Comparison of ENCODE assay signal across 13 cellular contexts in genomic region chr15:45442497-45443135, GRCh38.
DNase-seq lines count a peak whose midpoint lies in the region; TF ChIP-seq lines count a peak whose summit lies in the region.
"Had no signal": no experiment of that assay in that cellular context is flagged by ENCODE, and none has a peak within 500 bp of the region (broad histone marks: within the 10 kb centered on the region; RNA-seq: fewer than 3 reads in every experiment).

No MANE protein-coding gene starts in this region.

- intact Hi-C loops in spleen (cut with DNase I; ENCODE audit: low total_unique reads): no loop called here
- intact Hi-C loops in head of caudate nucleus (cut with DNase I): no loop called here

- DNase-seq in H7 (peak; percentile 51), fibroblast of the aortic adventitia (ENCODE audit: low read depth) (peak; percentile 81), spleen (peak; percentile 3), germinal center (ENCODE audit: low spot score) (no peak), head of caudate nucleus (no peak), HuH-7.5 (ENCODE audit: low spot score) (no peak)
- DNase-seq: activated CD4-positive, alpha-beta T cell treated with anti-CD3 and anti-CD28 coated beads for 36 hours; cerebellar nuclear complex; naive thymus-derived CD8-positive, alpha-beta T cell; NCI-H1694 treated with DMSO at 0.1 percent for 48 hours; NK-92 treated with Interleukin-12 subunit alpha and Interleukin-12 subunit beta, amount 100 ng/mL, for 24 hours had no signal

- TF ChIP-seq POLR2A in spleen (IDR thresholded peaks at IDR 0.05): no peak

- 80 to 91% (median 85%) methylated on average over 4 to 5 of the region's 5 CpGs for WGBS in spleen, 5 donors

- H3K27ac ChIP-seq in VCaP (peak overlapping the region; percentile 63), spleen (no peak overlapping the region)
- H3K27ac ChIP-seq: tibial nerve had no signal

- H3K36me3 ChIP-seq in H7 (replicated peaks; ENCODE audit: control insufficient read depth, insufficient read depth, low read length): no peaks in the 10 kb centered on the region
- H3K36me3 ChIP-seq in spleen: no peaks in the 10 kb centered on the region
- H3K36me3 ChIP-seq: tibial nerve had no signal

- TF ChIP-seq CTCF in VCaP (conservative IDR thresholded peaks at IDR 0.05) (no peak), fibroblast of the aortic adventitia (IDR thresholded peaks at IDR 0.05; ENCODE audit: insufficient read depth, low read length) (no peak), spleen (IDR thresholded peaks at IDR 0.05 in 8 of 11, conservative IDR thresholded peaks at IDR 0.05 in 3 of 11) (no peak)

- no peaks in the 10 kb centered on the region; the same call in 1 of the 2 replicates for H3K27me3 ChIP-seq in H7 (ENCODE audit: control insufficient read depth, insufficient read depth, low read length)
- no peaks in the 10 kb centered on the region for H3K27me3 ChIP-seq in spleen (replicated peaks in 1 of 7)
- H3K27me3 ChIP-seq: tibial nerve had no signal

- H3K9me3 ChIP-seq in spleen: no peaks in the 10 kb centered on the region
- H3K9me3 ChIP-seq: tibial nerve had no signal

- H3K4me3 ChIP-seq in H7 (ENCODE audit: insufficient read depth, low read depth, low read length) (no peak overlapping the region), fibroblast of the aortic adventitia (ENCODE audit: low read depth, low read length) (no peak overlapping the region), spleen (no peak overlapping the region)
- H3K4me3 ChIP-seq: tibial nerve had no signal

- peaks cover 0 to 5% (median 0%) of the 10 kb centered on the region in 6 donors for H3K4me1 ChIP-seq in spleen

Comparison
In these comparisons a context has a peak if more than half of its experiments do, and no peak if none do; other contexts are left out.
1. DNase-seq: peak in H7 (single experiment), fibroblast of the aortic adventitia (single experiment) and spleen (single experiment); none in germinal center (single experiment), head of caudate nucleus (0 of 42) and HuH-7.5 (single experiment).